17 cellular contexts compared by ENCODE assay signal in genomic region chr9:124183772-124184171, GRCh38.
DNase-seq lines count a peak whose midpoint lies in the region; ATAC-seq, FAIRE-seq and TF ChIP-seq lines count a peak whose summit lies in the region.
"Had no signal": no experiment of that assay in that cellular context is flagged by ENCODE, and none has a peak within 500 bp of the region (broad histone marks: within the 10 kb centered on the region; RNA-seq: fewer than 3 reads in every experiment).

No MANE protein-coding gene starts in this region.

- peaks cover 1% of the 10 kb centered on the region for H3K36me3 Mint-ChIP-seq in astrocyte (ENCODE audit: low read depth, unreplicated experiment)

- H3K27ac ChIP-seq in astrocyte (ENCODE audit: low read depth, low read length) (no peak overlapping the region), small intestine (ENCODE audit: low read depth in 1 of 2, low read length in 1 of 2) (no peak overlapping the region)
- H3K27ac ChIP-seq: SJCRH30 had no signal

- H2AFZ ChIP-seq in astrocyte (ENCODE audit: low read depth, low read length), result no peak overlapping the region

- peaks cover 40% of the 10 kb centered on the region for H3K27me3 Mint-ChIP-seq in astrocyte (ENCODE audit: low read depth, unreplicated experiment)

- TF ChIP-seq CTCF in astrocyte (IDR thresholded peaks at IDR 0.05; ENCODE audit: insufficient read depth, low read depth, low read length), result no peak

- H3K9me3 Mint-ChIP-seq in astrocyte (ENCODE audit: unreplicated experiment), result peaks cover 1% of the 10 kb centered on the region

- H3K9ac ChIP-seq in astrocyte (ENCODE audit: low read length), result no peak overlapping the region

- H3K4me3 ChIP-seq in astrocyte (ENCODE audit: insufficient read depth, low read depth, low read length) (no peak overlapping the region), small intestine (ENCODE audit: low read depth in 1 of 2, low read length in 2 of 2) (no peak overlapping the region)
- H3K4me3 ChIP-seq: K562, SJCRH30 had no signal

- H3K27ac Mint-ChIP-seq in astrocyte (ENCODE audit: unreplicated experiment), result peak overlapping the region; percentile 58

- peaks cover 16% of the 10 kb centered on the region for H3K27me3 ChIP-seq in astrocyte (ENCODE audit: insufficient read depth, low read length)
- H3K27me3 ChIP-seq in small intestine (ENCODE audit: control insufficient read depth in 2 of 2, insufficient read depth in 2 of 2, low read length in 2 of 2), result no peaks in the 10 kb centered on the region

- no peaks in the 10 kb centered on the region for H4K20me1 ChIP-seq in astrocyte (ENCODE audit: insufficient read depth, low read length)

- 18 to 72% (median 49%) methylated on average over 3 of the region's 3 CpGs for WGBS in small intestine, 3 donors

- H3K4me1 Mint-ChIP-seq in astrocyte (ENCODE audit: low read depth, unreplicated experiment), result no peaks in the 10 kb centered on the region

- no peak overlapping the region for H3K4me3 Mint-ChIP-seq in astrocyte (ENCODE audit: unreplicated experiment)

- FAIRE-seq in astrocyte (lab: Jason Lieb, UNC) (no peak), small intestine (lab: Jason Lieb, UNC) (no peak)
- FAIRE-seq: GM12891, K562 had no signal

- DNase-seq in NCI-H748 (lab: John Stamatoyannopoulos, UW; ENCODE audit: unreplicated experiment) (peak; percentile 58), NCI-H748 treated with DMSO at 0.1 percent for 48 hours (lab: John Stamatoyannopoulos, UW) (no peak), NCI-H2227 (lab: John Stamatoyannopoulos, UW; ENCODE audit: unreplicated experiment) (peak; percentile 45), astrocyte (ENCODE audit: low read depth) (no peak), small intestine (peak; percentile 45), cerebellar cortex (ENCODE audit: low spot score) (no peak), SW480 (ENCODE audit: low spot score) (no peak)
- DNase-seq: Calu3, GF-D8, Kasumi-1, NCI-H1694, SJCRH30 had no signal

- H3K36me3 ChIP-seq in astrocyte (ENCODE audit: insufficient read depth, low read length) (no peaks in the 10 kb centered on the region), small intestine (ENCODE audit: control insufficient read depth in 2 of 2, insufficient read depth in 2 of 2, low read length in 2 of 2) (no peaks in the 10 kb centered on the region)
- H3K36me3 ChIP-seq: SJCRH30 had no signal

- no peaks in the 10 kb centered on the region for H3K79me2 ChIP-seq in astrocyte (ENCODE audit: insufficient read depth, low read length)

- H3K4me1 ChIP-seq in astrocyte (ENCODE audit: insufficient read depth, low read length) (no peaks in the 10 kb centered on the region), small intestine (ENCODE audit: control insufficient read depth in 2 of 2, insufficient read depth in 1 of 2, low read depth in 1 of 2, low read length in 1 of 2) (peaks cover 0 to 3% of the 10 kb centered on the region in 2 donors)
- H3K4me1 ChIP-seq: SJCRH30 had no signal

- H3K4me2 ChIP-seq in astrocyte (ENCODE audit: low read length), result no peak overlapping the region

- no peak for ATAC-seq in GM19324 (IDR thresholded peaks at IDR 0.05; ENCODE audit: low FRiP score, unreplicated experiment)
- ATAC-seq: HCT116, K562, SK-N-SH treated with all-trans-retinoic acid at 6 μM for 48 hours had no signal

- no peaks in the 10 kb centered on the region for H3K9me3 ChIP-seq in astrocyte (ENCODE audit: insufficient read depth, low read depth, low read length)
- H3K9me3 ChIP-seq in small intestine (ENCODE audit: control insufficient read depth, low read depth), result peaks cover 2% of the 10 kb centered on the region

Comparison
In these comparisons a context has a peak if more than half of its experiments do, and no peak if none do; other contexts are left out.
1. DNase-seq: peak in NCI-H748 (single experiment), NCI-H2227 (single experiment) and small intestine (single experiment); none in NCI-H748 treated with DMSO at 0.1 percent for 48 hours (single experiment), astrocyte (single experiment), cerebellar cortex (single experiment) and SW480 (single experiment).